17 cellular contexts compared by ENCODE assay signal in the genomic region with DNA sequence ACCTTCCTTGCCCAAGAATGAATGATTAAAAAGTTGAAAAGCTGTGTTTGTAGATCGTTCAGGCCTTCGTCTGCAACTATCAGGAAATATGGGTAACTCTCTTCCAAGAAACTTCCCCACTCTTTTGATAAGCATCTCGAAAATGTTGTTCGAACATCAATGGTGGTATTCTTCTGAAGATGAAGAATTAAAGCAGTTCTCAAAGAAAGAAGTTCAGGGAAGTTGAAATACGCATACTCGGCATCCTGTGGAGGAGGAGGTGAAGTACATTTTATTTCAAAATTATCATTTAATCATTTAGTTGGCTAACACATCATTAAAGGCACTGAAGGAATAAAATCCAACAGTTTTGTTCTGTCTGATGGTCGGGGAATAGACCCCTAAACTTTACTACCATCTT. TPM values are rescaled to one million over a fixed set of nuclear protein-coding genes. Genes with fewer than 3 reads are reported as not detected.
DNase-seq lines count a peak whose midpoint lies in the region; ATAC-seq and TF ChIP-seq lines count a peak whose summit lies in the region.
"Had no signal": no experiment of that assay in that cellular context is flagged by ENCODE, and none has a peak within 500 bp of the region (broad histone marks: within the 10 kb centered on the region; RNA-seq: fewer than 3 reads in every experiment).

No MANE protein-coding gene starts in this region.

- H3K9ac ChIP-seq in smooth muscle cell (ENCODE audit: low read depth): no peak overlapping the region
- H3K9ac ChIP-seq: GM23248 had no signal

- H3K36me3 Mint-ChIP-seq in activated CD4-positive, alpha-beta T cell treated with anti-CD3 and anti-CD28 coated beads for 36 hours (ENCODE audit: low read depth): peaks cover 21% of the 10 kb centered on the region
- H3K36me3 Mint-ChIP-seq in stimulated activated naive CD8-positive, alpha-beta T cell treated with anti-CD3 and anti-CD28 coated beads, Interleukin-15, Interleukin-2, amounts not matched to agents 100 ng/mL and 50 ng/mL, for 24 hours (ENCODE audit: low read depth): peaks cover 47% of the 10 kb centered on the region
- peaks cover 16% of the 10 kb centered on the region for H3K36me3 Mint-ChIP-seq in activated naive CD8-positive, alpha-beta T cell

- no peaks in the 10 kb centered on the region for H3K4me1 ChIP-seq in smooth muscle cell (ENCODE audit: low read depth)

- H3K27ac Mint-ChIP-seq in activated CD4-positive, alpha-beta T cell treated with anti-CD3 and anti-CD28 coated beads for 36 hours: no peak overlapping the region
- H3K27ac Mint-ChIP-seq in stimulated activated naive CD8-positive, alpha-beta T cell treated with anti-CD3 and anti-CD28 coated beads, Interleukin-15, Interleukin-2, amounts not matched to agents 100 ng/mL and 50 ng/mL, for 24 hours: no peak overlapping the region
- H3K27ac Mint-ChIP-seq in activated naive CD8-positive, alpha-beta T cell: peak overlapping the region; percentile 61

- no peaks in the 10 kb centered on the region for H3K27me3 Mint-ChIP-seq in activated CD4-positive, alpha-beta T cell treated with anti-CD3 and anti-CD28 coated beads for 36 hours
- no peaks in the 10 kb centered on the region for H3K27me3 Mint-ChIP-seq in stimulated activated naive CD8-positive, alpha-beta T cell treated with anti-CD3 and anti-CD28 coated beads, Interleukin-15, Interleukin-2, amounts not matched to agents 100 ng/mL and 50 ng/mL, for 24 hours
- H3K27me3 Mint-ChIP-seq in activated naive CD8-positive, alpha-beta T cell: no peaks in the 10 kb centered on the region
- H3K27me3 Mint-ChIP-seq: IgD-negative memory B cell had no signal

- WGBS in smooth muscle cell (ENCODE audit: low lambda C conversion rate): 94% methylated on average over 7 of the region's 7 CpGs

- no peaks in the 10 kb centered on the region for H3K27me3 ChIP-seq in smooth muscle cell (ENCODE audit: low read depth)

- no peaks in the 10 kb centered on the region for H4K20me1 ChIP-seq in smooth muscle cell (ENCODE audit: low read depth)

- H3K27ac ChIP-seq in smooth muscle cell (ENCODE audit: low read depth): no peak overlapping the region
- H3K27ac ChIP-seq: GM23248 had no signal

- no peak for ATAC-seq in activated CD4-positive, alpha-beta T cell treated with anti-CD3 and anti-CD28 coated beads for 36 hours
- no peak for ATAC-seq in stimulated activated naive CD8-positive, alpha-beta T cell treated with anti-CD3 and anti-CD28 coated beads, Interleukin-15, Interleukin-2, amounts not matched to agents 100 U/mL and 50 U/mL, for 24 hours
- ATAC-seq: Panc1 had no signal

- peak overlapping the region; percentile 45 for H3K4me3 Mint-ChIP-seq in activated CD4-positive, alpha-beta T cell treated with anti-CD3 and anti-CD28 coated beads for 36 hours
- peak overlapping the region; percentile 42 for H3K4me3 Mint-ChIP-seq in stimulated activated naive CD8-positive, alpha-beta T cell treated with anti-CD3 and anti-CD28 coated beads, Interleukin-15, Interleukin-2, amounts not matched to agents 100 ng/mL and 50 ng/mL, for 24 hours
- H3K4me3 Mint-ChIP-seq in activated naive CD8-positive, alpha-beta T cell: peak overlapping the region; percentile 28
- H3K4me3 Mint-ChIP-seq: IgD-negative memory B cell had no signal

- H3K4me3 ChIP-seq in smooth muscle cell: no peak overlapping the region
- no peak overlapping the region for H3K4me3 ChIP-seq in foreskin fibroblast (ENCODE audit: low read depth in 1 of 2, low read length in 2 of 2)
- H3K4me3 ChIP-seq: GM23248 had no signal

- no peaks in the 10 kb centered on the region for H3K36me3 ChIP-seq in smooth muscle cell (ENCODE audit: low read depth)

- TF ChIP-seq CTCF in smooth muscle cell (IDR thresholded peaks at IDR 0.05; ENCODE audit: borderline replicate concordance, insufficient read depth, poor library complexity, severe bottlenecking): no peak
- TF ChIP-seq CTCF in foreskin fibroblast (IDR thresholded peaks at IDR 0.05; ENCODE audit: low read depth, low read length): no peak

- H3K4me2 ChIP-seq in smooth muscle cell: no peak overlapping the region

- CTCF ChIA-PET in activated CD4-positive, alpha-beta T cell treated with anti-CD3 and anti-CD28 coated beads for 36 hours (lab: Charles Lee): interaction anchor here (1.2 kb wide), 1 partner anchor 8 kb away, joined by 4 read pairs; no protein-coding TSS in a partner anchor

- H3K4me1 Mint-ChIP-seq in activated CD4-positive, alpha-beta T cell treated with anti-CD3 and anti-CD28 coated beads for 36 hours: peaks cover 13% of the 10 kb centered on the region
- peaks cover 10% of the 10 kb centered on the region for H3K4me1 Mint-ChIP-seq in stimulated activated naive CD8-positive, alpha-beta T cell treated with anti-CD3 and anti-CD28 coated beads, Interleukin-15, Interleukin-2, amounts not matched to agents 100 ng/mL and 50 ng/mL, for 24 hours (ENCODE audit: low read depth)
- peaks cover 17% of the 10 kb centered on the region for H3K4me1 Mint-ChIP-seq in activated naive CD8-positive, alpha-beta T cell (ENCODE audit: low read depth)

- no peaks in the 10 kb centered on the region for H3F3A ChIP-seq in smooth muscle cell (ENCODE audit: low read depth)

- H3K9me3 Mint-ChIP-seq in activated CD4-positive, alpha-beta T cell treated with anti-CD3 and anti-CD28 coated beads for 36 hours (ENCODE audit: low read depth): no peaks in the 10 kb centered on the region
- no peaks in the 10 kb centered on the region for H3K9me3 Mint-ChIP-seq in stimulated activated naive CD8-positive, alpha-beta T cell treated with anti-CD3 and anti-CD28 coated beads, Interleukin-15, Interleukin-2, amounts not matched to agents 100 ng/mL and 50 ng/mL, for 24 hours
- no peaks in the 10 kb centered on the region for H3K9me3 Mint-ChIP-seq in activated naive CD8-positive, alpha-beta T cell (ENCODE audit: low read depth)
- H3K9me3 Mint-ChIP-seq: IgD-negative memory B cell had no signal

- no peaks in the 10 kb centered on the region for H3K9me3 ChIP-seq in smooth muscle cell (replicated peaks; ENCODE audit: low read depth)

- no peak overlapping the region for H2AFZ ChIP-seq in smooth muscle cell (ENCODE audit: low read depth)
- H2AFZ ChIP-seq: GM23248 had no signal

- DNase-seq in activated CD4-positive, alpha-beta T cell treated with anti-CD3 and anti-CD28 coated beads for 36 hours: no peak
- DNase-seq in activated CD4-positive, alpha-beta T cell treated with anti-CD3 and anti-CD28 coated beads for 1 hour: no peak
- no peak for DNase-seq in stimulated activated naive CD8-positive, alpha-beta T cell treated with anti-CD3 and anti-CD28 coated beads, Interleukin-15, Interleukin-2, amounts not matched to agents 100 U/mL and 50 U/mL, for 24 hours
- no peak for DNase-seq in smooth muscle cell (lab: John Stamatoyannopoulos, UW; ENCODE audit: unreplicated experiment)
- DNase-seq in foreskin fibroblast: no peak
- DNase-seq in mesenteric fat pad (ENCODE audit: low spot score): no peak
- DNase-seq: C1 segment of cervical spinal cord, Calu3, DMS79, GM23248, NCI-H1436, NCI-H2029 treated with DMSO at 0.1 percent for 48 hours, NCI-H510A treated with DMSO at 0.1 percent for 48 hours had no signal

- intact Hi-C loops in activated CD4-positive, alpha-beta T cell treated with anti-CD3 and anti-CD28 coated beads for 36 hours (cut with DNase I, micrococcal nuclease): no loop called here

- POLR2A ChIA-PET in activated CD4-positive, alpha-beta T cell treated with anti-CD3 and anti-CD28 coated beads for 36 hours (lab: Charles Lee): no interaction called here

- no peaks in the 10 kb centered on the region for H3K79me2 ChIP-seq in smooth muscle cell (ENCODE audit: low read depth)

RNA-seq across cellular contexts. Expression of a gene that starts 12.1 kb away (rescaled TPM):
- 10 to 100 TPM; 22.2 to 23.8 TPM for total RNA-seq in activated CD4-positive, alpha-beta T cell treated with anti-CD3 and anti-CD28 coated beads for 36 hours
- 6.5 and 6.7 TPM in 2 replicates for total RNA-seq in smooth muscle cell
- 0.24 and 0.87 TPM in 2 replicates for polyA plus RNA-seq in smooth muscle cell
- 12.5 TPM for total RNA-seq in mesenteric fat pad
